8 cellular contexts compared by ENCODE assay signal in the genomic region with DNA sequence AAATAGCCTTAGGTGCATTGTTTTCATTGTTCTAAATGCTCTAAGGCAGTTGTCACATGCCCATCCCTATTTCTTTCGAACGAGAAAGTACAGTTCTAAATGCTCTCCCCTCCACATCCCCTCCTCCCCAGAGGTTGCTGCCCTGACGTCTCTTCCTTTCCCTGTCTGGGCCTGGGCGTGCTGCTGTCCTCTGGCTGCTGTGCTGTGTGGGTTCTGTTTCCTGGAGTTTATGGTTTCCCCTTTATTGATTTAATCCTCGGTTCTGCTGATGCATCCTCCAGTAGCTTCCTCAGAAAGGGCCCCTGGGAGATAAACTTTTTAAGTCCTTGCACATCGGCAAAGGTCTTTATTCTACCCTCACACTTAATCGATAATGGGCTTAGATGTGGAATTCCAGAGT. TPM values are rescaled to one million over a fixed set of nuclear protein-coding genes. Genes with fewer than 3 reads are reported as not detected.
DNase-seq lines count a peak whose midpoint lies in the region; ATAC-seq and TF ChIP-seq lines count a peak whose summit lies in the region.

No MANE protein-coding gene starts in this region.

- H3K9me3 ChIP-seq in HAP-1 (no peaks in the 10 kb centered on the region), skeletal muscle tissue (ENCODE audit: control insufficient read depth in 3 of 3, low read length in 3 of 3) (no peaks in the 10 kb centered on the region)

- TF ChIP-seq CTCF in glutamatergic neuron (IDR thresholded peaks at IDR 0.05; ENCODE audit: partially characterized antibody, unreplicated experiment): no peak

- H3K27ac ChIP-seq in skeletal muscle tissue (ENCODE audit: low read depth, low read length): peak overlapping the region; percentile 19

- H3K9me3 Mint-ChIP-seq in glutamatergic neuron (ENCODE audit: unreplicated experiment): peaks cover 4% of the 10 kb centered on the region

- peak overlapping the region; percentile 62 for H3K4me3 Mint-ChIP-seq in glutamatergic neuron (ENCODE audit: unreplicated experiment)

- no peak overlapping the region for H3K9ac ChIP-seq in skeletal muscle tissue (ENCODE audit: low read depth in 1 of 3, low read length in 3 of 3)

- H3K4me3 ChIP-seq in HAP-1 (no peak overlapping the region), skeletal muscle tissue (ENCODE audit: low read length in 3 of 3) (no peak overlapping the region)

- in situ Hi-C loops in HAP-1 (cut with MboI; ENCODE audit: low sequenced_read_pairs): no loop called here

- no peaks in the 10 kb centered on the region for H3K36me3 Mint-ChIP-seq in glutamatergic neuron (ENCODE audit: unreplicated experiment)

- peak; percentile 54 to 66 for DNase-seq in HAP-1 (ENCODE audit: low spot score in 2 of 2)
- DNase-seq in SW480 (ENCODE audit: low spot score): peak; percentile 53
- peak; percentile 50 for DNase-seq in glutamatergic neuron
- DNase-seq in ecto neural progenitor cell (ENCODE audit: low spot score): no peak
- DNase-seq in NCI-H1417 (lab: John Stamatoyannopoulos, UW): no peak
- DNase-seq in NCI-H446 treated with DMSO at 0.1 percent for 48 hours (lab: John Stamatoyannopoulos, UW): no peak

- H3K4me1 Mint-ChIP-seq in glutamatergic neuron (ENCODE audit: low read depth, unreplicated experiment): peaks cover 31% of the 10 kb centered on the region

- no peaks in the 10 kb centered on the region for H3K27me3 ChIP-seq in HAP-1 (ENCODE audit: low read depth)
- H3K27me3 ChIP-seq in skeletal muscle tissue (ENCODE audit: control insufficient read depth in 3 of 3, insufficient read depth in 3 of 3, low read length in 3 of 3): no peaks in the 10 kb centered on the region

- no peak for ATAC-seq in GM19395 (IDR thresholded peaks at IDR 0.05; ENCODE audit: unreplicated experiment)

- peaks cover 5% of the 10 kb centered on the region for H3K27me3 Mint-ChIP-seq in glutamatergic neuron (ENCODE audit: unreplicated experiment)

- H3K36me3 ChIP-seq in HAP-1 (replicated peaks) (no peaks in the 10 kb centered on the region), skeletal muscle tissue (ENCODE audit: control insufficient read depth in 3 of 3, insufficient read depth in 3 of 3, low read length in 3 of 3) (no peaks in the 10 kb centered on the region)

- H3K27ac Mint-ChIP-seq in glutamatergic neuron (ENCODE audit: unreplicated experiment): peak overlapping the region; percentile 67

- H3K4me1 ChIP-seq in HAP-1 (peaks cover 35% of the 10 kb centered on the region), skeletal muscle tissue (ENCODE audit: control insufficient read depth in 3 of 3, insufficient read depth in 3 of 3, low read length in 3 of 3) (peaks cover 23 to 52% (median 37%) of the 10 kb centered on the region in 3 donors)

RNA-seq across cellular contexts. Expression of a gene that starts 48.8 kb away (rescaled TPM):
- total RNA-seq in glutamatergic neuron (ENCODE audit: unreplicated experiment) (41.1 TPM), skeletal muscle tissue (13.0 TPM)

Comparison
In these comparisons a context has a peak if more than half of its experiments do, and no peak if none do; other contexts are left out.
1. DNase-seq: peak in HAP-1 (2 of 2), SW480 (single experiment) and glutamatergic neuron (single experiment); none in ecto neural progenitor cell (single experiment), NCI-H1417 (0 of 3) and NCI-H446 treated with DMSO at 0.1 percent for 48 hours (single experiment).